In the genomic region with DNA sequence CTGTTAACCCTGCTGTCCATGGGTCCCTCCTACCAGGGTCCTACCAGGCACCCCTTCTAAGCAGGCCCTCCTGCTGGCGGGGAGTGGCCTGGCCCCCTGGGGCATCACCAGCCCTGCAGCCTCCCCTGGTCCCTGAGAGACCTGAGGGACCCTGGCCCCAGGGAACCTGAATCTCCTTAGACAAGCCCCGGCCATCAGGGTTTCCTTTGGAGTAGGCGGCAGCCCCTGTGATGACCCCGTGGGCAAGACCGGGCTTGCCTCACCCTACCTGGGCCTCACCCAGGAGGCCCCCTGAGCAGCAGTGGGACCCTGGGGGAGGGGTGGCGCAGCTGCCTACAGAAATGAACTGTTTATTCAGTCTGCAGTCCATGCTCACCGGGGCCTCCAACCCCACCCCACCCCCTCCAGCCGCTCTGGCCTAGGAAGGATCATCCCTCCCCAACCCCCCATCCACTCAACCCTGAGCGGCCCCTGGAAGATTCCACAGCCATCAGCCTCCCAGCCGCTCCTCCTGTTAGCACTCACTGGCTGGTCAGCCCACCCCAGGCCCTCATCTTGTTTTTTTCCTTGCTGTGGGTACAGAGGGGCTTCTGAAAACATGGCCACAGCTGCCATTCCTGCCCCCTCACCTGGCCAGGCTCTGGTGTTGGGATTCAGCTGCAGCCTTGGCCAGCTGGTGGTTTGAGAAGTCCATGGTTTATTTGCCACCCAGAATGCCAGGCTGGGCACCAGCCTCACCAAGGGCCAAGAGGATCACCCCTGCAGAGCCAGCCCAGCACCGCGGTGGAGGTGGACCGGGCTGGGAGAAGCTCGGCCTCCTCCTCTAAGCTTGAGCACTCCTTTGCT, we compare ENCODE assay signal across 18 cellular contexts.
A peak's percentile ranks its signal among the peaks of the same experiment; 100 is the strongest.
DNase-seq lines count a peak whose midpoint lies in the region; ATAC-seq lines count a peak whose summit lies in the region.
"Had no signal": no experiment of that assay in that cellular context is flagged by ENCODE, and none has a peak within 500 bp of the region (broad histone marks: within the 10 kb centered on the region; RNA-seq: fewer than 3 reads in every experiment).

No MANE protein-coding gene starts in this region.

- H3K9me3 Mint-ChIP-seq in stimulated activated naive CD8-positive, alpha-beta T cell treated with anti-CD3 and anti-CD28 coated beads, Interleukin-15, amount 100 ng/mL, for 72 hours = no peaks in the 10 kb centered on the region
- H3K9me3 Mint-ChIP-seq: CD8-positive, alpha-beta memory T cell had no signal

- DNase-seq in NCI-H1417 (lab: John Stamatoyannopoulos, UW) (peak in 2 of 3 experiments; percentile 17 to 40), NCI-H1417 treated with DMSO at 0.1 percent for 48 hours (lab: John Stamatoyannopoulos, UW) (no peak), left kidney (ENCODE audit: low read depth, low spot score) (peak; percentile 53), NCI-H2171 treated with DMSO at 0.1 percent for 48 hours (lab: John Stamatoyannopoulos, UW) (no peak), NCI-H345 treated with DMSO at 0.1 percent for 48 hours (lab: John Stamatoyannopoulos, UW; ENCODE audit: unreplicated experiment) (no peak)
- no peak for DNase-seq in stimulated activated naive CD8-positive, alpha-beta T cell treated with anti-CD3 and anti-CD28 coated beads, Interleukin-15, amount 100 ng/mL, for 72 hours
- no peak for DNase-seq in stimulated activated naive CD8-positive, alpha-beta T cell treated with anti-CD3 and anti-CD28 coated beads, Interleukin-15, Interleukin-2, amounts not matched to agents 100 U/mL and 50 U/mL, for 24 hours
- DNase-seq in activated CD8-positive, alpha-beta memory T cell treated with anti-CD3 and anti-CD28 coated beads, Interleukin-2, amount 50 U/mL, for 48 hours = no peak
- DNase-seq: ACHN; CD8-positive, alpha-beta memory T cell; GDM1; GOT3; Kasumi-1; NCI-H1694; NCI-H2081; NCI-H510A; T-helper 1 cell had no signal

- peak overlapping the region in 1 of 2 donors; percentile 79 for H3K27ac Mint-ChIP-seq in stimulated activated naive CD8-positive, alpha-beta T cell treated with anti-CD3 and anti-CD28 coated beads, Interleukin-15, amount 100 ng/mL, for 72 hours
- H3K27ac Mint-ChIP-seq: CD8-positive, alpha-beta memory T cell had no signal

- H3K27me3 Mint-ChIP-seq in stimulated activated naive CD8-positive, alpha-beta T cell treated with anti-CD3 and anti-CD28 coated beads, Interleukin-15, amount 100 ng/mL, for 72 hours = peaks cover 10% of the 10 kb centered on the region

- H3K4me1 Mint-ChIP-seq in stimulated activated naive CD8-positive, alpha-beta T cell treated with anti-CD3 and anti-CD28 coated beads, Interleukin-15, amount 100 ng/mL, for 72 hours = no peaks in the 10 kb centered on the region
- H3K4me1 Mint-ChIP-seq: CD8-positive, alpha-beta memory T cell had no signal

- ATAC-seq in stimulated activated naive CD8-positive, alpha-beta T cell treated with anti-CD3 and anti-CD28 coated beads, Interleukin-15, amount 100 ng/mL, for 72 hours = peak; percentile 29
- ATAC-seq in stimulated activated naive CD8-positive, alpha-beta T cell treated with anti-CD3 and anti-CD28 coated beads, Interleukin-15, Interleukin-2, amounts not matched to agents 100 U/mL and 50 U/mL, for 24 hours = no peak
- ATAC-seq: Right ventricle myocardium inferior had no signal

- no peak overlapping the region for H3K4me3 Mint-ChIP-seq in stimulated activated naive CD8-positive, alpha-beta T cell treated with anti-CD3 and anti-CD28 coated beads, Interleukin-15, amount 100 ng/mL, for 72 hours
- H3K4me3 Mint-ChIP-seq: CD8-positive, alpha-beta memory T cell had no signal

Comparison
In these comparisons a context has a peak if more than half of its experiments do, and no peak if none do; other contexts are left out.
1. DNase-seq: peak in NCI-H1417 (2 of 3) and left kidney (single experiment); none in NCI-H1417 treated with DMSO at 0.1 percent for 48 hours (single experiment), stimulated activated naive CD8-positive, alpha-beta T cell treated with anti-CD3 and anti-CD28 coated beads, Interleukin-15, amount 100 ng/mL, for 72 hours (0 of 2), stimulated activated naive CD8-positive, alpha-beta T cell treated with anti-CD3 and anti-CD28 coated beads, Interleukin-15, Interleukin-2, amounts not matched to agents 100 U/mL and 50 U/mL, for 24 hours (single experiment), activated CD8-positive, alpha-beta memory T cell treated with anti-CD3 and anti-CD28 coated beads, Interleukin-2, amount 50 U/mL, for 48 hours (single experiment), NCI-H2171 treated with DMSO at 0.1 percent for 48 hours (single experiment) and NCI-H345 treated with DMSO at 0.1 percent for 48 hours (single experiment).